8 cellular contexts compared by ENCODE assay signal in genomic region chr19:43465468-43466120, GRCh38. TPM values are rescaled to one million over a fixed set of nuclear protein-coding genes. Genes with fewer than 3 reads are reported as not detected.
A peak's percentile ranks its signal among the peaks of the same experiment; 100 is the strongest.
DNase-seq lines count a peak whose midpoint lies in the region; ATAC-seq and TF ChIP-seq lines count a peak whose summit lies in the region.

Gene LYPD3 (minus strand): TSS chr19:43465608. CDS start chr19:43465571, 37 bp downstream.

- no peak within 1 kb of the TSS for H3K27ac ChIP-seq in psoas muscle

- peaks cover 3% of the 10 kb centered on the region for H3K4me1 ChIP-seq in psoas muscle

- H3K9me3 ChIP-seq in psoas muscle, result no peaks in the 10 kb centered on the region

- WGBS in psoas muscle, 3 donors, result 26 to 28% (median 27%) methylated on average over 24 of the region's 24 CpGs

- no peaks in the 10 kb centered on the region for H3K36me3 ChIP-seq in psoas muscle (ENCODE audit: insufficient read depth in 1 of 2, low read depth in 1 of 2)

- no peak for TF ChIP-seq CTCF in fibroblast of pulmonary artery (IDR thresholded peaks at IDR 0.05; ENCODE audit: low read length, missing control alignments)
- no peak for TF ChIP-seq CTCF in psoas muscle (IDR thresholded peaks at IDR 0.05)

- intact Hi-C loops in psoas muscle (cut with DNase I), result loop anchor here in 1 of 2 donors (5.0 kb wide), 1 partner anchor 37 kb away; the partner anchor contains the start of gene PHLDB3

- DNase-seq in ELR (ENCODE audit: low read depth) (peak; percentile 95), SW480 (ENCODE audit: low spot score) (peak; percentile 52), fibroblast of pulmonary artery (ENCODE audit: low read depth) (peak; percentile 30), psoas muscle (peak in 1 of 2 donors; percentile 33), ACHN (no peak)

- ATAC-seq in psoas muscle (no peak), HG03457 (IDR thresholded peaks at IDR 0.05; ENCODE audit: unreplicated experiment) (no peak), GM21390 (IDR thresholded peaks at IDR 0.05; ENCODE audit: unreplicated experiment) (no peak)
- no peak for ATAC-seq in activated CD4-positive, CD25-positive, alpha-beta regulatory T cell treated with anti-CD3 and anti-CD28 coated beads, Interleukin-2, amount 50 U/mL, for 24 hours

- in situ Hi-C loops in ACHN (cut with HindIII; ENCODE audit: low pct_ligation_motif_present, low pct_unique_long_range_greater_than_20kb, low sequenced_read_pairs), result no loop called here

- H3K4me3 ChIP-seq in fibroblast of pulmonary artery (replicated peaks; ENCODE audit: low read depth, low read length) (peak within 1 kb of the TSS; percentile 77), psoas muscle (peak within 1 kb of the TSS; percentile 82)

- H3K27me3 ChIP-seq in psoas muscle (ENCODE audit: insufficient read depth in 3 of 3, low read length in 2 of 3), result peaks cover 0 to 17% (median 9%) of the 10 kb centered on the region in 3 donors

RNA-seq across cellular contexts. Expression of gene LYPD3, which starts in this region (rescaled TPM):
- not detected for total RNA-seq in psoas muscle
- polyA plus RNA-seq in psoas muscle, result under 1 TPM in 2 of 3 donors, not detected in 1; 0.12 to 0.26 TPM
